7 cellular contexts compared by ENCODE assay signal in genomic region chr13:49669735-49670309, GRCh38. TPM values are rescaled to one million over a fixed set of nuclear protein-coding genes. Genes with fewer than 3 reads are reported as not detected.
DNase-seq lines count a peak whose midpoint lies in the region; ATAC-seq, FAIRE-seq and TF ChIP-seq lines count a peak whose summit lies in the region.

No MANE protein-coding gene starts in this region.

- H2AFZ ChIP-seq in hepatocyte: no peak overlapping the region

- no peaks in the 10 kb centered on the region for H3K9me3 ChIP-seq in hepatocyte (ENCODE audit: low read depth)
- H3K9me3 ChIP-seq in small intestine (ENCODE audit: control insufficient read depth, low read depth): no peaks in the 10 kb centered on the region

- peak; percentile 71 for DNase-seq in EL
- peak; percentile 59 for DNase-seq in NCI-H526 treated with DMSO at 0.1 percent for 48 hours (lab: John Stamatoyannopoulos, UW)
- DNase-seq in astrocyte of the cerebellum (ENCODE audit: low read depth): peak; percentile 66
- peak; percentile 83 for DNase-seq in hepatocyte (ENCODE audit: low spot score)
- peak; percentile 64 for DNase-seq in small intestine

- in situ Hi-C loops in astrocyte of the cerebellum (cut with HindIII; ENCODE audit: low sequenced_read_pairs): no loop called here

- H3K27me3 ChIP-seq in hepatocyte: no peaks in the 10 kb centered on the region
- H3K27me3 ChIP-seq in small intestine (ENCODE audit: control insufficient read depth in 2 of 2, insufficient read depth in 2 of 2, low read length in 2 of 2): no peaks in the 10 kb centered on the region

- H4K20me1 ChIP-seq in hepatocyte (ENCODE audit: insufficient read depth, poor library complexity, severe bottlenecking): no peaks in the 10 kb centered on the region

- H3K27ac ChIP-seq in hepatocyte: no peak overlapping the region
- H3K27ac ChIP-seq in small intestine (ENCODE audit: low read depth in 1 of 2, low read length in 1 of 2): no peak overlapping the region

- FAIRE-seq in small intestine (lab: Jason Lieb, UNC): no peak

- peak; percentile 69 for ATAC-seq in HG02610 (IDR thresholded peaks at IDR 0.05; ENCODE audit: unreplicated experiment)
- ATAC-seq in GM21360 (IDR thresholded peaks at IDR 0.05; ENCODE audit: unreplicated experiment): no peak

- H3K4me1 ChIP-seq in hepatocyte (ENCODE audit: insufficient read depth) (no peaks in the 10 kb centered on the region), small intestine (ENCODE audit: control insufficient read depth in 2 of 2, insufficient read depth in 1 of 2, low read depth in 1 of 2, low read length in 1 of 2) (no peaks in the 10 kb centered on the region)

- no peak overlapping the region for H3K4me2 ChIP-seq in hepatocyte

- no peaks in the 10 kb centered on the region for H3K9me2 ChIP-seq in hepatocyte (replicated peaks; ENCODE audit: insufficient read depth)

- H3K36me3 ChIP-seq in hepatocyte (replicated peaks; ENCODE audit: insufficient read depth, low read depth) (no peaks in the 10 kb centered on the region), small intestine (ENCODE audit: control insufficient read depth in 2 of 2, insufficient read depth in 2 of 2, low read length in 2 of 2) (peaks cover 0 to 2% of the 10 kb centered on the region in 2 donors)

- no peak overlapping the region for H3K4me3 ChIP-seq in astrocyte of the cerebellum (ENCODE audit: low read depth, low read length)
- no peak overlapping the region for H3K4me3 ChIP-seq in hepatocyte
- no peak overlapping the region for H3K4me3 ChIP-seq in small intestine (ENCODE audit: low read depth in 1 of 2, low read length in 2 of 2)

- H3K79me2 ChIP-seq in hepatocyte: peaks cover 17% of the 10 kb centered on the region

- WGBS in hepatocyte (ENCODE audit: low lambda C conversion rate, missing lambda C conversion rate): 49% methylated on average over 5 of the region's 5 CpGs
- 45 to 68% (median 56%) methylated on average over 5 of the region's 5 CpGs for WGBS in small intestine, 3 donors

- TF ChIP-seq CTCF in astrocyte of the cerebellum (IDR thresholded peaks at IDR 0.05; ENCODE audit: low read depth, low read length, missing control alignments): peak; percentile 88
- peak; percentile 83 for TF ChIP-seq CTCF in hepatocyte (IDR thresholded peaks at IDR 0.05; ENCODE audit: poor library complexity)

RNA-seq across cellular contexts. Expression of gene EBPL, which starts 21.5 kb away (rescaled TPM):
- 174 and 180 TPM in 2 replicates for total RNA-seq in hepatocyte
- polyA plus RNA-seq in hepatocyte: 109 and 135 TPM in 2 replicates
- 10 to 100 TPM in 2 of 3 donors, 1 to 10 TPM in 1; 5.6 to 59.5 (median 12.4) TPM for polyA plus RNA-seq in small intestine

RNA-seq across cellular contexts. Expression of gene ARL11, which starts 41.5 kb away (rescaled TPM):
- total RNA-seq in hepatocyte: 0.10 TPM in 1 of 2 replicates, not detected in the other
- 0.22 TPM in 1 of 2 replicates, not detected in the other for polyA plus RNA-seq in hepatocyte
- 1 to 10 TPM; 1.7 to 2.9 (median 1.9) TPM for polyA plus RNA-seq in small intestine
